Comparison of ENCODE assay signal across 10 cellular contexts in genomic region chr3:184765730-184766074, GRCh38. TPM values are rescaled to one million over a fixed set of nuclear protein-coding genes. Genes with fewer than 3 reads are reported as not detected.
A peak's percentile ranks its signal among the peaks of the same experiment; 100 is the strongest.
DNase-seq lines count a peak whose midpoint lies in the region; ATAC-seq and TF ChIP-seq lines count a peak whose summit lies in the region.
"Had no signal": no experiment of that assay in that cellular context is flagged by ENCODE, and none has a peak within 500 bp of the region (broad histone marks: within the 10 kb centered on the region; RNA-seq: fewer than 3 reads in every experiment).

No MANE protein-coding gene starts in this region.

- H3K79me2 ChIP-seq in OCI-LY7 (ENCODE audit: insufficient read depth, low read depth, low read length): no peaks in the 10 kb centered on the region

- no peaks in the 10 kb centered on the region for H4K20me1 ChIP-seq in OCI-LY7 (ENCODE audit: insufficient read depth, low read length)

- H3K36me3 ChIP-seq in OCI-LY7 (ENCODE audit: insufficient read depth, low read length): no peaks in the 10 kb centered on the region

- H3K36me3 Mint-ChIP-seq in memory B cell (no peaks in the 10 kb centered on the region), immature natural killer cell (no peaks in the 10 kb centered on the region)

- peak overlapping the region; percentile 59 for H3K4me2 ChIP-seq in OCI-LY7 (ENCODE audit: low read length)

- no peak for TF ChIP-seq CTCF in GM10248 (IDR thresholded peaks at IDR 0.05; ENCODE audit: control extremely low read depth, extremely low read depth, low read depth, missing control alignments)
- no peak for TF ChIP-seq CTCF in OCI-LY7 (conservative IDR thresholded peaks at IDR 0.05; ENCODE audit: low read length)

- H3K27ac Mint-ChIP-seq in memory B cell: peak overlapping the region; percentile 0
- H3K27ac Mint-ChIP-seq in immature natural killer cell: no peak overlapping the region

- CTCF ChIA-PET in GM10248 (lab: Yijun Ruan, JAX): interaction anchor here (1.1 to 2.0 kb wide), 5 partner anchors 10 to 252 kb away, joined by 3 to 8 read pairs (median 6); no protein-coding TSS in a partner anchor
- CTCF ChIA-PET in OCI-LY7 (lab: Charles Lee; ENCODE audit: unreplicated experiment): interaction anchor here (0.7 kb wide), 1 partner anchor 14 kb away, joined by 5 read pairs; no protein-coding TSS in a partner anchor

- no TSS peak for BruUV-seq in OCI-LY7 (replicated peaks; lab: Mats Ljungman, UMichigan)

- peak overlapping the region; percentile 58 for H3K4me3 Mint-ChIP-seq in memory B cell
- no peak overlapping the region for H3K4me3 Mint-ChIP-seq in immature natural killer cell
- H3K4me3 Mint-ChIP-seq: central memory CD8-positive, alpha-beta T cell had no signal

- H3K4me1 ChIP-seq in OCI-LY7 (ENCODE audit: insufficient read depth, low read length, poor library complexity, severe bottlenecking): peaks cover 16% of the 10 kb centered on the region

- peak overlapping the region; percentile 3; the same call in 1 of the 2 replicates for H2AFZ ChIP-seq in OCI-LY7 (ENCODE audit: low read length)

- no peaks in the 10 kb centered on the region for H3K9me2 ChIP-seq in OCI-LY7 (ENCODE audit: insufficient read depth, low read length)

- no peaks in the 10 kb centered on the region for H3K9me3 ChIP-seq in OCI-LY7 (ENCODE audit: low read length)

- ATAC-seq in HG02678 (IDR thresholded peaks at IDR 0.05; ENCODE audit: unreplicated experiment) (peak; percentile 43), memory B cell (ENCODE audit: low read depth) (peak; percentile 99), HG03469 (IDR thresholded peaks at IDR 0.05; ENCODE audit: unreplicated experiment) (no peak), GM21717 (IDR thresholded peaks at IDR 0.05; ENCODE audit: unreplicated experiment) (no peak)

- POLR2A ChIA-PET in GM10248 (lab: Yijun Ruan, JAX) (no interaction called here), OCI-LY7 (lab: Charles Lee) (interaction anchor here (0.6 to 1.7 kb wide), 4 partner anchors 10 to 337 kb away, joined by 4 to 6 read pairs (median 4); no protein-coding TSS in a partner anchor)

- intact Hi-C loops in OCI-LY7 (cut with micrococcal nuclease; ENCODE audit: unreplicated experiment): no loop called here

- no peak overlapping the region for H3K27ac ChIP-seq in OCI-LY7 (ENCODE audit: low read depth, low read length, poor library complexity, severe bottlenecking)

- DNase-seq in GM10248 (ENCODE audit: extremely low spot score): peak; percentile 48
- DNase-seq in OCI-LY7 (ENCODE audit: low spot score): peak; percentile 67
- peak in 1 of 2 donors; percentile 44 for DNase-seq in memory B cell (ENCODE audit: low spot score in 2 of 2)
- no peak for DNase-seq in immature natural killer cell
- no peak for DNase-seq in NCI-H1436 (lab: John Stamatoyannopoulos, UW)

- peak overlapping the region; percentile 4 for H3K4me3 ChIP-seq in OCI-LY7 (ENCODE audit: low read depth, low read length, poor library complexity, severe bottlenecking)

- H3K9me3 Mint-ChIP-seq in memory B cell: no peaks in the 10 kb centered on the region
- peaks cover 0 to 2% (median 0%) of the 10 kb centered on the region in 6 donors for H3K9me3 Mint-ChIP-seq in immature natural killer cell
- H3K9me3 Mint-ChIP-seq: central memory CD8-positive, alpha-beta T cell; IgD-negative memory B cell had no signal

- peaks cover 21% of the 10 kb centered on the region for H3K4me1 Mint-ChIP-seq in memory B cell
- no peaks in the 10 kb centered on the region for H3K4me1 Mint-ChIP-seq in immature natural killer cell
- H3K4me1 Mint-ChIP-seq: central memory CD8-positive, alpha-beta T cell had no signal

- H3K27me3 Mint-ChIP-seq in memory B cell (peaks cover 2% of the 10 kb centered on the region), immature natural killer cell (ENCODE audit: low read depth in 3 of 3) (peaks cover 7 to 16% (median 8%) of the 10 kb centered on the region in 3 donors)

RNA-seq across cellular contexts. Expression of gene VPS8, which starts 46.3 kb away (rescaled TPM):
- total RNA-seq in OCI-LY7 (2014; rRNA removed; shearing (Covaris generic)): 33.5 and 38.6 TPM in 2 replicates
- total RNA-seq in OCI-LY7 (2022): 44.9 and 45.9 TPM in 2 replicates
- polyA plus RNA-seq in immature natural killer cell: 10 to 100 TPM; 16.0 to 20.8 (median 16.7) TPM

RNA-seq across cellular contexts. Expression of gene MAGEF1, which starts 53.8 kb away (rescaled TPM):
- total RNA-seq in OCI-LY7 (2014; rRNA removed; shearing (Covaris generic)): 29.2 and 33.2 TPM in 2 replicates
- total RNA-seq in OCI-LY7 (2022): 45.0 and 47.8 TPM in 2 replicates
- 10 to 100 TPM; 21.9 to 30.1 (median 22.6) TPM for polyA plus RNA-seq in immature natural killer cell

Comparison
In these comparisons a context has a peak if more than half of its experiments do, and no peak if none do; other contexts are left out.
1. DNase-seq: peak in GM10248 (single experiment) and OCI-LY7 (single experiment); none in immature natural killer cell (0 of 3) and NCI-H1436 (single experiment).
2. ATAC-seq: peak in HG02678 (single experiment) and memory B cell (single experiment); none in HG03469 (single experiment) and GM21717 (single experiment).